Comparison of ENCODE assay signal across 1 cellular context in genomic region chr1:27956761-27957160, GRCh38.
A peak's percentile ranks its signal among the peaks of the same experiment; 100 is the strongest.
TF ChIP-seq lines count a peak whose summit lies in the region.

No MANE protein-coding gene starts in this region.

TF ChIP-seq in K562, 482 proteins besides CTCF, POLR2A, EP300 and RAD21:
- peak; percentile 29; the same call in 1 of the 2 replicates for TF ChIP-seq SPI1 (IDR thresholded peaks at IDR 0.05; ENCODE audit: borderline replicate concordance, low read depth, low read length)
- no peak for TF ChIP-seq PRMT5 (CRISPR knock-in tag; IDR thresholded peaks at IDR 0.05)
TF ChIP-seq in K562: peak in this region for 1.
